ENCODE assay signal across 9 cellular contexts in the genomic region with DNA sequence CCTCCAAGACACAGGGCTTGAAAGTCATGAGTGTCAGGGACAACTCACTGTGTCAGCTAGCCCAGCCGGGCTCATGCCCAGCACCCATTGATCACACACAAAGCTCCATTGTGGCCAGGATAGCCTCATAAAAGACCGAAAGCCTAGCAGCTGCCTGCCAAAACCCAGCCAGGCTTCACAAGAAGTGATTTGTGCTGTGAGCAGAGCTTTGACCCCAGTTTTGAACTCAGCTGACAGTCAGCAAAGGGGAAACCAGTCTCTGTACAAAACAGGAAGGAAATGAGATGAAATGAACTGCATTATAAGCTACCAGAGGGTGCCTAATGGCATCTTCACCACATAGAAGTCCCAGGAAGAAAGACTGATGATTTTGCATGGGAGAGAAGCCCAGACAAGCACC. TPM values are rescaled to one million over a fixed set of nuclear protein-coding genes. Genes with fewer than 3 reads are reported as not detected.
DNase-seq lines count a peak whose midpoint lies in the region; ATAC-seq and TF ChIP-seq lines count a peak whose summit lies in the region.
"Had no signal": no experiment of that assay in that cellular context is flagged by ENCODE, and none has a peak within 500 bp of the region (broad histone marks: within the 10 kb centered on the region; RNA-seq: fewer than 3 reads in every experiment).

No MANE protein-coding gene starts in this region.

- H4K20me1 ChIP-seq in Loucy (ENCODE audit: insufficient read depth, low read length, poor library complexity, severe bottlenecking) (no peaks in the 10 kb centered on the region), Karpas-422 (ENCODE audit: insufficient read depth, low read depth, low read length) (no peaks in the 10 kb centered on the region)

- no peak overlapping the region for H3K4me3 Mint-ChIP-seq in nephron progenitor cell
- H3K4me3 Mint-ChIP-seq in osteocyte (ENCODE audit: unreplicated experiment), result no peak overlapping the region

- H3F3A ChIP-seq in Loucy (ENCODE audit: low read depth), result peaks cover 18% of the 10 kb centered on the region; the same call in 1 of the 2 replicates

- WGBS in body of pancreas, 2 donors, result 36 to 51% methylated on average over 2 of the region's 2 CpGs

- peaks cover 48% of the 10 kb centered on the region for H3K27me3 Mint-ChIP-seq in nephron progenitor cell (ENCODE audit: low read depth, poor library complexity)
- peaks cover 19% of the 10 kb centered on the region for H3K27me3 Mint-ChIP-seq in osteocyte (ENCODE audit: unreplicated experiment)

- TF ChIP-seq CTCF in GM13976 (IDR thresholded peaks at IDR 0.05; ENCODE audit: borderline replicate concordance, control extremely low read depth, extremely low read depth, insufficient read depth, missing control alignments) (no peak), Loucy (conservative IDR thresholded peaks at IDR 0.05; ENCODE audit: low read length) (no peak), body of pancreas (IDR thresholded peaks at IDR 0.05) (no peak), nephron progenitor cell (IDR thresholded peaks at IDR 0.05) (no peak), osteocyte (IDR thresholded peaks at IDR 0.05) (no peak)

- H3K9me3 ChIP-seq in Loucy (ENCODE audit: insufficient read depth, low read depth, low read length) (no peaks in the 10 kb centered on the region), body of pancreas (no peaks in the 10 kb centered on the region), Karpas-422 (ENCODE audit: low read length) (no peaks in the 10 kb centered on the region)
- H3K9me3 ChIP-seq: thoracic aorta had no signal

- peak overlapping the region; percentile 80 for H3K4me2 ChIP-seq in Loucy (ENCODE audit: low read depth, low read length, poor library complexity, severe bottlenecking)
- no peak overlapping the region for H3K4me2 ChIP-seq in Karpas-422 (ENCODE audit: low read depth, low read length, poor library complexity, severe bottlenecking)

- no peaks in the 10 kb centered on the region for H3K27me3 ChIP-seq in Loucy (ENCODE audit: insufficient read depth, low read length, poor library complexity, severe bottlenecking)
- no peaks in the 10 kb centered on the region for H3K27me3 ChIP-seq in body of pancreas
- no peaks in the 10 kb centered on the region for H3K27me3 ChIP-seq in Karpas-422 (ENCODE audit: low read length)

- H3K9me2 ChIP-seq in Loucy (replicated peaks; ENCODE audit: low read depth, low read length), result no peaks in the 10 kb centered on the region
- no peaks in the 10 kb centered on the region for H3K9me2 ChIP-seq in Karpas-422 (replicated peaks; ENCODE audit: insufficient read depth, low read length)

- in situ Hi-C loops in GM13976 (cut with MboI; ENCODE audit: low sequenced_read_pairs, unreplicated experiment), result loop anchor here (5.0 kb wide), 1 partner anchor 218 kb away; no protein-coding TSS in a partner anchor

- intact Hi-C loops in body of pancreas (cut with DNase I), result no loop called here

- peaks cover 46% of the 10 kb centered on the region for H3K4me1 Mint-ChIP-seq in nephron progenitor cell
- peaks cover 21% of the 10 kb centered on the region for H3K4me1 Mint-ChIP-seq in osteocyte (ENCODE audit: unreplicated experiment)

- H3K9me3 Mint-ChIP-seq in nephron progenitor cell (no peaks in the 10 kb centered on the region), osteocyte (ENCODE audit: unreplicated experiment) (no peaks in the 10 kb centered on the region)

- ATAC-seq in GM21619 (IDR thresholded peaks at IDR 0.05; ENCODE audit: unreplicated experiment) (peak; percentile 46), body of pancreas (peak; percentile 69)

- H3K9ac ChIP-seq in Loucy (ENCODE audit: low read depth, low read length, poor library complexity, severe bottlenecking) (peak overlapping the region; percentile 40), Karpas-422 (ENCODE audit: low read length) (no peak overlapping the region)

- H2AFZ ChIP-seq in Loucy (ENCODE audit: low read length), result no peak overlapping the region
- no peak overlapping the region for H2AFZ ChIP-seq in Karpas-422 (ENCODE audit: low read length)

- H3K4me3 ChIP-seq in Loucy (ENCODE audit: low read length, poor library complexity, severe bottlenecking) (peak overlapping the region; percentile 40), body of pancreas (no peak overlapping the region), Karpas-422 (ENCODE audit: low read length) (no peak overlapping the region)
- H3K4me3 ChIP-seq: thoracic aorta had no signal

- TF ChIP-seq POLR2A in body of pancreas (IDR thresholded peaks at IDR 0.05), result no peak

- DNase-seq in GM13976 (ENCODE audit: low spot score), result peak; percentile 46
- DNase-seq in body of pancreas, result peak; percentile 32 to 70 (median 49)
- DNase-seq in nephron progenitor cell, result peak; percentile 23
- no peak for DNase-seq in glomerular visceral epithelial cell (ENCODE audit: extremely low spot score)
- no peak for DNase-seq in Karpas-422
- DNase-seq in osteocyte (ENCODE audit: extremely low spot score, unreplicated experiment), result no peak

- H3K79me2 ChIP-seq in Loucy (ENCODE audit: insufficient read depth, low read length) (peaks cover 21% of the 10 kb centered on the region), Karpas-422 (ENCODE audit: low read length) (no peaks in the 10 kb centered on the region)

- H3K4me1 ChIP-seq in Loucy (ENCODE audit: insufficient read depth, low read length, poor library complexity, severe bottlenecking) (peaks cover 59% of the 10 kb centered on the region), body of pancreas (peaks cover 21% of the 10 kb centered on the region), Karpas-422 (ENCODE audit: low read length) (no peaks in the 10 kb centered on the region)

- H3K36me3 Mint-ChIP-seq in nephron progenitor cell (ENCODE audit: low read depth), result no peaks in the 10 kb centered on the region
- H3K36me3 Mint-ChIP-seq in osteocyte (ENCODE audit: unreplicated experiment), result no peaks in the 10 kb centered on the region

- H3K27ac ChIP-seq in body of pancreas, result peak overlapping the region in 3 of 4 donors; percentile 46 to 74 (median 69)
- no peak overlapping the region for H3K27ac ChIP-seq in Karpas-422 (ENCODE audit: low read length)
- H3K27ac ChIP-seq: thoracic aorta had no signal

- H3K36me3 ChIP-seq in Loucy (ENCODE audit: insufficient read depth, low read length), result no peaks in the 10 kb centered on the region
- no peaks in the 10 kb centered on the region for H3K36me3 ChIP-seq in body of pancreas (replicated peaks in 1 of 2; ENCODE audit: insufficient read depth in 1 of 2, low read depth in 2 of 2)
- H3K36me3 ChIP-seq in Karpas-422 (ENCODE audit: insufficient read depth, low read length), result no peaks in the 10 kb centered on the region
- H3K36me3 ChIP-seq: thoracic aorta had no signal

- H3K27ac Mint-ChIP-seq in nephron progenitor cell (peak overlapping the region; percentile 26), osteocyte (ENCODE audit: unreplicated experiment) (no peak overlapping the region)

RNA-seq across cellular contexts. Expression of a gene that starts 2.9 kb away (rescaled TPM):
- total RNA-seq in body of pancreas (1 to 10 TPM; 2.1 to 2.3 TPM), osteocyte (0.78 and 0.97 TPM in 2 replicates)
- 0.14 TPM in 1 of 2 replicates, not detected in the other for total RNA-seq in Karpas-422 (2014; rRNA removed; shearing (Covaris generic); ENCODE audit: low replicate concordance)

Comparison
In these comparisons a context has a peak if more than half of its experiments do, and no peak if none do; other contexts are left out.
1. DNase-seq: peak in GM13976 (single experiment), body of pancreas (4 of 4) and nephron progenitor cell (single experiment); none in glomerular visceral epithelial cell (single experiment), Karpas-422 (single experiment) and osteocyte (single experiment).